ENCODE assay signal across 11 cellular contexts in genomic region chr22:42800731-42801536, GRCh38. TPM values are rescaled to one million over a fixed set of nuclear protein-coding genes. Genes with fewer than 3 reads are reported as not detected.
DNase-seq lines count a peak whose midpoint lies in the region; ATAC-seq and TF ChIP-seq lines count a peak whose summit lies in the region.
"Had no signal": no experiment of that assay in that cellular context is flagged by ENCODE, and none has a peak within 500 bp of the region (broad histone marks: within the 10 kb centered on the region; RNA-seq: fewer than 3 reads in every experiment).

No MANE protein-coding gene starts in this region.

- no peak overlapping the region for H3K4me3 ChIP-seq in H7 (ENCODE audit: insufficient read depth, low read depth, low read length)
- H3K4me3 ChIP-seq in right atrium auricular region = no peak overlapping the region
- H3K4me3 ChIP-seq: gastrocnemius medialis had no signal

- no peaks in the 10 kb centered on the region for H3K27me3 Mint-ChIP-seq in WTC11 (ENCODE audit: low read depth)
- H3K27me3 Mint-ChIP-seq in nephron progenitor cell (ENCODE audit: low read depth, poor library complexity) = peaks cover 4% of the 10 kb centered on the region
- H3K27me3 Mint-ChIP-seq: natural killer cell treated with Interleukin-12 subunit alpha and Interleukin-12 subunit beta and Interleukin-15 and Interleukin-18, amount 100 ng/mL, for 72 hours had no signal

- H3K27ac Mint-ChIP-seq in WTC11 (peak overlapping the region; percentile 27; the same call in 1 of the 2 replicates), nephron progenitor cell (peak overlapping the region; percentile 51)

- DNase-seq in H7 (peak; percentile 37), NCI-H2171 (lab: John Stamatoyannopoulos, UW) (peak; percentile 94), WTC11 (ENCODE audit: low spot score) (no peak), nephron progenitor cell (no peak), right atrium auricular region (ENCODE audit: low spot score) (no peak), left ventricle myocardium superior (no peak), activated T-cell treated with anti-CD3 and anti-CD28 coated beads for 4 hours (no peak)
- DNase-seq: gastrocnemius medialis, KBM-7 had no signal

- H3K4me3 Mint-ChIP-seq in WTC11 (no peak overlapping the region), nephron progenitor cell (no peak overlapping the region)
- H3K4me3 Mint-ChIP-seq: natural killer cell treated with Interleukin-12 subunit alpha and Interleukin-12 subunit beta and Interleukin-15 and Interleukin-18, amount 100 ng/mL, for 72 hours had no signal

- CTCF ChIA-PET in WTC11 (lab: Charles Lee) = interaction anchor here (1.4 to 2.4 kb wide), 5 partner anchors 19 to 259 kb away, joined by 3 to 11 read pairs (median 4); partner anchors contain the start of gene CYB5R3

- H3K9me3 Mint-ChIP-seq in WTC11 (no peaks in the 10 kb centered on the region), nephron progenitor cell (no peaks in the 10 kb centered on the region)
- H3K9me3 Mint-ChIP-seq: natural killer cell treated with Interleukin-12 subunit alpha and Interleukin-12 subunit beta and Interleukin-15 and Interleukin-18, amount 100 ng/mL, for 72 hours had no signal

- POLR2A ChIA-PET in WTC11 (lab: Charles Lee) = interaction anchor here (0.6 kb wide), 1 partner anchor 41 kb away, joined by 3 read pairs; no protein-coding TSS in a partner anchor

- no peak overlapping the region for H3K27ac ChIP-seq in right atrium auricular region

- H3K36me3 ChIP-seq in H7 (replicated peaks; ENCODE audit: control insufficient read depth, insufficient read depth, low read length) (no peaks in the 10 kb centered on the region; the same call in 1 of the 2 replicates), right atrium auricular region (peaks cover 53% of the 10 kb centered on the region)

- peaks cover 0 to 33% of the 10 kb centered on the region in 2 donors for H3K4me1 ChIP-seq in right atrium auricular region

- ATAC-seq in WTC11 (no peak), left ventricle myocardium superior (no peak), HG03196 (IDR thresholded peaks at IDR 0.05; ENCODE audit: unreplicated experiment) (no peak)
- ATAC-seq: gastrocnemius medialis had no signal

- H3K4me1 Mint-ChIP-seq in WTC11 (peaks cover 24% of the 10 kb centered on the region), nephron progenitor cell (peaks cover 52% of the 10 kb centered on the region)

- H3K27me3 ChIP-seq in H7 (ENCODE audit: control insufficient read depth, insufficient read depth, low read length) (no peaks in the 10 kb centered on the region), right atrium auricular region (no peaks in the 10 kb centered on the region)
- H3K27me3 ChIP-seq: gastrocnemius medialis had no signal

- no peaks in the 10 kb centered on the region for H3K9me3 ChIP-seq in right atrium auricular region
- H3K9me3 ChIP-seq: gastrocnemius medialis had no signal

- TF ChIP-seq CTCF in WTC11 (IDR thresholded peaks at IDR 0.05) = no peak
- no peak for TF ChIP-seq CTCF in nephron progenitor cell (IDR thresholded peaks at IDR 0.05)
- no peak for TF ChIP-seq CTCF in right atrium auricular region (IDR thresholded peaks at IDR 0.05)

- H3K36me3 Mint-ChIP-seq in WTC11 = no peaks in the 10 kb centered on the region
- peaks cover 68% of the 10 kb centered on the region for H3K36me3 Mint-ChIP-seq in nephron progenitor cell (ENCODE audit: low read depth)

- intact Hi-C loops in left ventricle myocardium superior (cut with micrococcal nuclease) = no loop called here

TF ChIP-seq in WTC11, 78 proteins besides CTCF, POLR2A, EP300 and RAD21:
- TF ChIP-seq TEAD4 (CRISPR knock-in tag; IDR thresholded peaks at IDR 0.05) (no peak), ESRRA (CRISPR knock-in tag; IDR thresholded peaks at IDR 0.05; ENCODE audit: borderline replicate concordance) (no peak), GABPB1 (CRISPR knock-in tag; IDR thresholded peaks at IDR 0.05) (peak; percentile 83), NFATC4 (CRISPR knock-in tag; IDR thresholded peaks at IDR 0.05) (no peak), ZNF317 (CRISPR knock-in tag; IDR thresholded peaks at IDR 0.05; ENCODE audit: borderline replicate concordance, low read depth) (0 out of 2 replicates have a peak, but pooled peaks have one; percentile 15), TP53 (CRISPR knock-in tag; IDR thresholded peaks at IDR 0.05) (no peak), ETV6 (CRISPR knock-in tag; IDR thresholded peaks at IDR 0.05) (no peak), ZNF423 (CRISPR knock-in tag; IDR thresholded peaks at IDR 0.05) (no peak)
TF ChIP-seq in WTC11: peak in this region for 2.

RNA-seq across cellular contexts. Expression of gene ARFGAP3, which starts 56.1 kb away (rescaled TPM):
- 19.7 and 28.9 TPM in 2 replicates for total RNA-seq in H7 (2014; rRNA removed; shearing (Covaris generic))
- 16.9 to 17.1 TPM (median 17.1 TPM) in 3 replicates for total RNA-seq in WTC11 (2021)
- total RNA-seq in right atrium auricular region = 10 to 100 TPM; 27.4 to 29.6 TPM
- total RNA-seq in left ventricle myocardium superior = 25.8 TPM

Comparison
In these comparisons a context has a peak if more than half of its experiments do, and no peak if none do; other contexts are left out.
1. DNase-seq: peak in H7 (single experiment) and NCI-H2171 (single experiment); none in WTC11 (single experiment), nephron progenitor cell (single experiment), right atrium auricular region (single experiment), left ventricle myocardium superior (single experiment) and activated T-cell treated with anti-CD3 and anti-CD28 coated beads for 4 hours (single experiment).